In genomic region chr2:43221660-43222471, GRCh38 we compare ENCODE assay signal across 1 cellular context.
A peak's percentile ranks its signal among the peaks of the same experiment; 100 is the strongest.
TF ChIP-seq lines count a peak whose summit lies in the region.

No MANE protein-coding gene starts in this region.

TF ChIP-seq in K562, 482 proteins besides CTCF, POLR2A, EP300 and RAD21 (continued from another document and continues in another):
- peak; percentile 78 for TF ChIP-seq DACH1 (IDR thresholded peaks at IDR 0.05; ENCODE audit: partially characterized antibody)
- no peak for TF ChIP-seq GTF3C2 (IDR thresholded peaks at IDR 0.05; ENCODE audit: borderline replicate concordance, extremely low read depth, insufficient read length)
- peak; percentile 54; the same call in 1 of the 2 replicates for TF ChIP-seq ZBTB9 (CRISPR knock-in tag; IDR thresholded peaks at IDR 0.05)
- no peak for TF ChIP-seq PYGO2 (tag; IDR thresholded peaks at IDR 0.05)
- peak; percentile 37 for TF ChIP-seq RBM39 (optimal IDR thresholded peaks at IDR 0.05; ENCODE audit: low read depth, low read length)
- TF ChIP-seq, protein P1, sequence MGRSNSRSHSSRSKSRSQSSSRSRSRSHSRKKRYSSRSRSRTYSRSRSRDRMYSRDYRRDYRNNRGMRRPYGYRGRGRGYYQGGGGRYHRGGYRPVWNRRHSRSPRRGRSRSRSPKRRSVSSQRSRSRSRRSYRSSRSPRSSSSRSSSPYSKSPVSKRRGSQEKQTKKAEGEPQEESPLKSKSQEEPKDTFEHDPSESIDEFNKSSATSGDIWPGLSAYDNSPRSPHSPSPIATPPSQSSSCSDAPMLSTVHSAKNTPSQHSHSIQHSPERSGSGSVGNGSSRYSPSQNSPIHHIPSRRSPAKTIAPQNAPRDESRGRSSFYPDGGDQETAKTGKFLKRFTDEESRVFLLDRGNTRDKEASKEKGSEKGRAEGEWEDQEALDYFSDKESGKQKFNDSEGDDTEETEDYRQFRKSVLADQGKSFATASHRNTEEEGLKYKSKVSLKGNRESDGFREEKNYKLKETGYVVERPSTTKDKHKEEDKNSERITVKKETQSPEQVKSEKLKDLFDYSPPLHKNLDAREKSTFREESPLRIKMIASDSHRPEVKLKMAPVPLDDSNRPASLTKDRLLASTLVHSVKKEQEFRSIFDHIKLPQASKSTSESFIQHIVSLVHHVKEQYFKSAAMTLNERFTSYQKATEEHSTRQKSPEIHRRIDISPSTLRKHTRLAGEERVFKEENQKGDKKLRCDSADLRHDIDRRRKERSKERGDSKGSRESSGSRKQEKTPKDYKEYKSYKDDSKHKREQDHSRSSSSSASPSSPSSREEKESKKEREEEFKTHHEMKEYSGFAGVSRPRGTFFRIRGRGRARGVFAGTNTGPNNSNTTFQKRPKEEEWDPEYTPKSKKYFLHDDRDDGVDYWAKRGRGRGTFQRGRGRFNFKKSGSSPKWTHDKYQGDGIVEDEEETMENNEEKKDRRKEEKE (IDR thresholded peaks at IDR 0.05; ENCODE audit: borderline replicate concordance in 1 of 2, control insufficient read depth in 1 of 2, low read depth in 2 of 2, low read length in 1 of 2) = 0 out of 4 replicates have a peak, but pooled peaks of 1 of the 2 experiments have one; percentile 29
- peak; percentile 60 for TF ChIP-seq POLR2G (IDR thresholded peaks at IDR 0.05; ENCODE audit: low read depth, low read length)
- TF ChIP-seq SPI1 (IDR thresholded peaks at IDR 0.05; ENCODE audit: borderline replicate concordance, low read depth, low read length) = no peak
- 0 out of 2 replicates have a peak, but pooled peaks have one; percentile 83 for TF ChIP-seq PHB (CRISPR knock-in tag; IDR thresholded peaks at IDR 0.05)
- TF ChIP-seq, protein P2, sequence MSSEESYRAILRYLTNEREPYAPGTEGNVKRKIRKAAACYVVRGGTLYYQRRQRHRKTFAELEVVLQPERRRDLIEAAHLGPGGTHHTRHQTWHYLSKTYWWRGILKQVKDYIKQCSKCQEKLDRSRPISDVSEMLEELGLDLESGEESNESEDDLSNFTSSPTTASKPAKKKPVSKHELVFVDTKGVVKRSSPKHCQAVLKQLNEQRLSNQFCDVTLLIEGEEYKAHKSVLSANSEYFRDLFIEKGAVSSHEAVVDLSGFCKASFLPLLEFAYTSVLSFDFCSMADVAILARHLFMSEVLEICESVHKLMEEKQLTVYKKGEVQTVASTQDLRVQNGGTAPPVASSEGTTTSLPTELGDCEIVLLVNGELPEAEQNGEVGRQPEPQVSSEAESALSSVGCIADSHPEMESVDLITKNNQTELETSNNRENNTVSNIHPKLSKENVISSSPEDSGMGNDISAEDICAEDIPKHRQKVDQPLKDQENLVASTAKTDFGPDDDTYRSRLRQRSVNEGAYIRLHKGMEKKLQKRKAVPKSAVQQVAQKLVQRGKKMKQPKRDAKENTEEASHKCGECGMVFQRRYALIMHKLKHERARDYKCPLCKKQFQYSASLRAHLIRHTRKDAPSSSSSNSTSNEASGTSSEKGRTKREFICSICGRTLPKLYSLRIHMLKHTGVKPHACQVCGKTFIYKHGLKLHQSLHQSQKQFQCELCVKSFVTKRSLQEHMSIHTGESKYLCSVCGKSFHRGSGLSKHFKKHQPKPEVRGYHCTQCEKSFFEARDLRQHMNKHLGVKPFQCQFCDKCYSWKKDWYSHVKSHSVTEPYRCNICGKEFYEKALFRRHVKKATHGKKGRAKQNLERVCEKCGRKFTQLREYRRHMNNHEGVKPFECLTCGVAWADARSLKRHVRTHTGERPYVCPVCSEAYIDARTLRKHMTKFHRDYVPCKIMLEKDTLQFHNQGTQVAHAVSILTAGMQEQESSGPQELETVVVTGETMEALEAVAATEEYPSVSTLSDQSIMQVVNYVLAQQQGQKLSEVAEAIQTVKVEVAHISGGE (CRISPR knock-in tag; IDR thresholded peaks at IDR 0.05) = peak in 1 of 3 experiments; percentile 61; a peak in 1 of 6 replicates
- TF ChIP-seq BRD9 (IDR thresholded peaks at IDR 0.05; ENCODE audit: low read depth, partially characterized antibody) = peak; percentile 44
- no peak for TF ChIP-seq PHF20 (IDR thresholded peaks at IDR 0.05; ENCODE audit: partially characterized antibody)
- TF ChIP-seq ZNF212 (CRISPR knock-in tag; IDR thresholded peaks at IDR 0.05) = no peak
- peak; percentile 44; the same call in 1 of the 2 replicates for TF ChIP-seq CTBP1 (IDR thresholded peaks at IDR 0.05; ENCODE audit: borderline replicate concordance)
- no peak for TF ChIP-seq THRAP3 (IDR thresholded peaks at IDR 0.05; ENCODE audit: borderline replicate concordance)
- TF ChIP-seq, protein P3, sequence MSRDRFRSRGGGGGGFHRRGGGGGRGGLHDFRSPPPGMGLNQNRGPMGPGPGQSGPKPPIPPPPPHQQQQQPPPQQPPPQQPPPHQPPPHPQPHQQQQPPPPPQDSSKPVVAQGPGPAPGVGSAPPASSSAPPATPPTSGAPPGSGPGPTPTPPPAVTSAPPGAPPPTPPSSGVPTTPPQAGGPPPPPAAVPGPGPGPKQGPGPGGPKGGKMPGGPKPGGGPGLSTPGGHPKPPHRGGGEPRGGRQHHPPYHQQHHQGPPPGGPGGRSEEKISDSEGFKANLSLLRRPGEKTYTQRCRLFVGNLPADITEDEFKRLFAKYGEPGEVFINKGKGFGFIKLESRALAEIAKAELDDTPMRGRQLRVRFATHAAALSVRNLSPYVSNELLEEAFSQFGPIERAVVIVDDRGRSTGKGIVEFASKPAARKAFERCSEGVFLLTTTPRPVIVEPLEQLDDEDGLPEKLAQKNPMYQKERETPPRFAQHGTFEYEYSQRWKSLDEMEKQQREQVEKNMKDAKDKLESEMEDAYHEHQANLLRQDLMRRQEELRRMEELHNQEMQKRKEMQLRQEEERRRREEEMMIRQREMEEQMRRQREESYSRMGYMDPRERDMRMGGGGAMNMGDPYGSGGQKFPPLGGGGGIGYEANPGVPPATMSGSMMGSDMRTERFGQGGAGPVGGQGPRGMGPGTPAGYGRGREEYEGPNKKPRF (IDR thresholded peaks at IDR 0.05; ENCODE audit: low read depth, low read length) = no peak
- TF ChIP-seq, protein P4, sequence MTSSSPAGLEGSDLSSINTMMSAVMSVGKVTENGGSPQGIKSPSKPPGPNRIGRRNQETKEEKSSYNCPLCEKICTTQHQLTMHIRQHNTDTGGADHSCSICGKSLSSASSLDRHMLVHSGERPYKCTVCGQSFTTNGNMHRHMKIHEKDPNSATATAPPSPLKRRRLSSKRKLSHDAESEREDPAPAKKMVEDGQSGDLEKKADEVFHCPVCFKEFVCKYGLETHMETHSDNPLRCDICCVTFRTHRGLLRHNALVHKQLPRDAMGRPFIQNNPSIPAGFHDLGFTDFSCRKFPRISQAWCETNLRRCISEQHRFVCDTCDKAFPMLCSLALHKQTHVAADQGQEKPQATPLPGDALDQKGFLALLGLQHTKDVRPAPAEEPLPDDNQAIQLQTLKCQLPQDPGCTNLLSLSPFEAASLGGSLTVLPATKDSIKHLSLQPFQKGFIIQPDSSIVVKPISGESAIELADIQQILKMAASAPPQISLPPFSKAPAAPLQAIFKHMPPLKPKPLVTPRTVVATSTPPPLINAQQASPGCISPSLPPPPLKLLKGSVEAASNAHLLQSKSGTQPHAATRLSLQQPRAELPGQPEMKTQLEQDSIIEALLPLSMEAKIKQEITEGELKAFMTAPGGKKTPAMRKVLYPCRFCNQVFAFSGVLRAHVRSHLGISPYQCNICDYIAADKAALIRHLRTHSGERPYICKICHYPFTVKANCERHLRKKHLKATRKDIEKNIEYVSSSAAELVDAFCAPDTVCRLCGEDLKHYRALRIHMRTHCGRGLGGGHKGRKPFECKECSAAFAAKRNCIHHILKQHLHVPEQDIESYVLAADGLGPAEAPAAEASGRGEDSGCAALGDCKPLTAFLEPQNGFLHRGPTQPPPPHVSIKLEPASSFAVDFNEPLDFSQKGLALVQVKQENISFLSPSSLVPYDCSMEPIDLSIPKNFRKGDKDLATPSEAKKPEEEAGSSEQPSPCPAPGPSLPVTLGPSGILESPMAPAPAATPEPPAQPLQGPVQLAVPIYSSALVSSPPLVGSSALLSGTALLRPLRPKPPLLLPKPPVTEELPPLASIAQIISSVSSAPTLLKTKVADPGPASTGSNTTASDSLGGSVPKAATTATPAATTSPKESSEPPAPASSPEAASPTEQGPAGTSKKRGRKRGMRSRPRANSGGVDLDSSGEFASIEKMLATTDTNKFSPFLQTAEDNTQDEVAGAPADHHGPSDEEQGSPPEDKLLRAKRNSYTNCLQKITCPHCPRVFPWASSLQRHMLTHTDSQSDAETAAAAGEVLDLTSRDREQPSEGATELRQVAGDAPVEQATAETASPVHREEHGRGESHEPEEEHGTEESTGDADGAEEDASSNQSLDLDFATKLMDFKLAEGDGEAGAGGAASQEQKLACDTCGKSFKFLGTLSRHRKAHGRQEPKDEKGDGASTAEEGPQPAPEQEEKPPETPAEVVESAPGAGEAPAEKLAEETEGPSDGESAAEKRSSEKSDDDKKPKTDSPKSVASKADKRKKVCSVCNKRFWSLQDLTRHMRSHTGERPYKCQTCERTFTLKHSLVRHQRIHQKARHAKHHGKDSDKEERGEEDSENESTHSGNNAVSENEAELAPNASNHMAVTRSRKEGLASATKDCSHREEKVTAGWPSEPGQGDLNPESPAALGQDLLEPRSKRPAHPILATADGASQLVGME (CRISPR knock-in tag; IDR thresholded peaks at IDR 0.05) = no peak
- peak; percentile 77 for TF ChIP-seq SUPT5H (IDR thresholded peaks at IDR 0.05)
- peak; percentile 87 for TF ChIP-seq HDAC2 (IDR thresholded peaks at IDR 0.05)
- peak; percentile 10; the same call in 1 of the 2 replicates for TF ChIP-seq SMAD4 (CRISPR knock-in tag; conservative IDR thresholded peaks at IDR 0.05)
- peak in 1 of 2 experiments; percentile 71; a peak in 1 of 4 replicates for TF ChIP-seq RCOR1 (IDR thresholded peaks at IDR 0.05; ENCODE audit: borderline replicate concordance in 1 of 2, low read depth in 2 of 2, low read length in 2 of 2)
- TF ChIP-seq ATF2 (CRISPR knock-in tag; IDR thresholded peaks at IDR 0.05) = no peak
- peak; percentile 93 to 98 for TF ChIP-seq SIN3A (IDR thresholded peaks at IDR 0.05; ENCODE audit: borderline replicate concordance in 2 of 2, control insufficient read depth in 1 of 2, low read depth in 2 of 2, low read length in 2 of 2)
- 0 out of 2 replicates have a peak, but pooled peaks have one; percentile 21 for TF ChIP-seq TFE3 (CRISPR knock-in tag; IDR thresholded peaks at IDR 0.05)
- TF ChIP-seq TRIM24 (IDR thresholded peaks at IDR 0.05) = peak in 1 of 2 experiments; percentile 45; a peak in 1 of 4 replicates
- TF ChIP-seq MLLT1 (IDR thresholded peaks at IDR 0.05) = peak; percentile 84 to 97; a peak in 3 of 4 replicates
- no peak for TF ChIP-seq ZNF551 (CRISPR knock-in tag; IDR thresholded peaks at IDR 0.05)
- TF ChIP-seq DPF2 (IDR thresholded peaks at IDR 0.05) = peak; percentile 73
